In the genomic region with DNA sequence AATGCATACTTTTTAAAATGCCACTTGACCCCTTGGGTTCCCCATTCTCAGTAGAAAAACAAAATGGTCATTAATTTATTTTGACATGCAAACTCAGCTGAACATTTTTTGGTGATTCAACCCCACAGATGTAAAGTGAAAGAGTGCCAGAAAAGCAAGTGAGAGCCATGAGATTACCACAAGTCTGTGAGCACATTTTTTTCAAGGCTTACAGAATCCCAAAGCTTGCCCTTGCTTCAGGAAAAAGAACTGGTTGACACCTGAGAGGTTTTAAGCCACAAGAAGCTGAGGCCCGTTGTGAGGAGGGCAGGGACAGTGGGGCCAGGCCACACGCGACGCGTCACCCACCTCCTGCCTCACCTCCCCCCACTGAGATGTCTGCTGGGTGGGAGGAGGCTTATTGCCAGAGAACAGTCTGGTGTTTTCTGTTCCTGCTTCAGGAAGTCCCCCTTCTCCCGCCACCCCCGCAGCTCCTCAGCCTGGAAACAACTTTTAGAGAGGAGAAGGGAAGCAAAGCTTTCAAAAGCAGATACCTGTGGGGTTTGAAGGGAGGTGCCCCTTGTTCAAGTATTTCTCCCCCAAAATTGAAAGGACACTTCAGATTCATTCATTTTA, we compare ENCODE assay signal across 8 cellular contexts.
DNase-seq lines count a peak whose midpoint lies in the region; ATAC-seq and TF ChIP-seq lines count a peak whose summit lies in the region.

No MANE protein-coding gene starts in this region.

- CTCF ChIA-PET in CD4-positive, alpha-beta T cell (lab: Charles Lee), result no interaction called here

- intact Hi-C loops in tibial artery (cut with DNase I; ENCODE audit: low total_unique reads), result no loop called here
- intact Hi-C loops in CD4-positive, alpha-beta T cell (cut with DNase I, micrococcal nuclease), result no loop called here

- ATAC-seq in GM21390 (IDR thresholded peaks at IDR 0.05; ENCODE audit: unreplicated experiment), result peak; percentile 63
- no peak for ATAC-seq in CD4-positive, alpha-beta T cell (ENCODE audit: poor library complexity)

- H3K4me1 Mint-ChIP-seq in CD4-positive, alpha-beta T cell (ENCODE audit: low read depth), result no peaks in the 10 kb centered on the region

- H3K27ac Mint-ChIP-seq in CD4-positive, alpha-beta T cell, result no peak overlapping the region

- H3K27ac ChIP-seq in tibial artery, result peak overlapping the region; percentile 56 to 79
- H3K27ac ChIP-seq in effector memory CD4-positive, alpha-beta T cell (ENCODE audit: insufficient read depth, low read length, poor library complexity, severe bottlenecking), result no peak overlapping the region
- H3K27ac ChIP-seq in CD4-positive, alpha-beta T cell (ENCODE audit: low read depth, low read length), result no peak overlapping the region

- no peaks in the 10 kb centered on the region for H3K9me3 Mint-ChIP-seq in CD4-positive, alpha-beta T cell

- H3K4me1 ChIP-seq in tibial artery, result peaks cover 0 to 23% (median 17%) of the 10 kb centered on the region in 4 donors
- no peaks in the 10 kb centered on the region for H3K4me1 ChIP-seq in effector memory CD4-positive, alpha-beta T cell (ENCODE audit: control insufficient read depth, insufficient read depth, low read length, poor library complexity, severe bottlenecking)

- no peaks in the 10 kb centered on the region for H3K27me3 Mint-ChIP-seq in CD4-positive, alpha-beta T cell

- H3K4me3 Mint-ChIP-seq in CD4-positive, alpha-beta T cell, result no peak overlapping the region

- no peaks in the 10 kb centered on the region for H3K36me3 ChIP-seq in tibial artery
- no peaks in the 10 kb centered on the region for H3K36me3 ChIP-seq in effector memory CD4-positive, alpha-beta T cell (ENCODE audit: control insufficient read depth, insufficient read depth, low read length)

- H3K9me3 ChIP-seq in tibial artery, result peaks cover 0 to 5% (median 0%) of the 10 kb centered on the region in 3 donors
- H3K9me3 ChIP-seq in effector memory CD4-positive, alpha-beta T cell (ENCODE audit: control insufficient read depth, low read length), result no peaks in the 10 kb centered on the region
- H3K9me3 ChIP-seq in CD4-positive, alpha-beta T cell (ENCODE audit: control insufficient read depth, low read length), result no peaks in the 10 kb centered on the region

- no peaks in the 10 kb centered on the region for H3K27me3 ChIP-seq in tibial artery
- no peaks in the 10 kb centered on the region for H3K27me3 ChIP-seq in effector memory CD4-positive, alpha-beta T cell (replicated peaks; ENCODE audit: control insufficient read depth, insufficient read depth, low read length, poor library complexity, severe bottlenecking)
- H3K27me3 ChIP-seq in CD4-positive, alpha-beta T cell (ENCODE audit: control insufficient read depth, insufficient read depth, low read length), result no peaks in the 10 kb centered on the region

- no peak overlapping the region for H3K4me3 ChIP-seq in astrocyte of the spinal cord (ENCODE audit: low read depth, low read length)
- H3K4me3 ChIP-seq in tibial artery, result no peak overlapping the region
- H3K4me3 ChIP-seq in effector memory CD4-positive, alpha-beta T cell (ENCODE audit: insufficient read depth, low read depth, low read length, poor library complexity, severe bottlenecking), result no peak overlapping the region

- in situ Hi-C loops in astrocyte of the spinal cord (cut with HindIII; ENCODE audit: low sequenced_read_pairs), result no loop called here

- no peaks in the 10 kb centered on the region for H3K36me3 Mint-ChIP-seq in CD4-positive, alpha-beta T cell (ENCODE audit: low read depth)

- peak; percentile 96 for DNase-seq in Daoy (ENCODE audit: low read depth)
- DNase-seq in HPDE6-E6E7 (ENCODE audit: extremely low spot score), result peak; percentile 32
- DNase-seq in astrocyte of the spinal cord (ENCODE audit: low read depth, low spot score), result peak; percentile 98
- DNase-seq in kidney tubule cell (ENCODE audit: low spot score), result peak; percentile 92
- DNase-seq in tibial artery, result peak; percentile 41 to 70
- DNase-seq in effector memory CD4-positive, alpha-beta T cell, result no peak
- DNase-seq in CD4-positive, alpha-beta T cell, result no peak

- POLR2A ChIA-PET in CD4-positive, alpha-beta T cell (lab: Charles Lee), result interaction anchor here (1.0 kb wide), 1 partner anchor 11 kb away, joined by 4 read pairs; no protein-coding TSS in a partner anchor

- TF ChIP-seq CTCF in astrocyte of the spinal cord (IDR thresholded peaks at IDR 0.05; ENCODE audit: low read depth, low read length), result no peak
- no peak for TF ChIP-seq CTCF in tibial artery (IDR thresholded peaks at IDR 0.05)
- no peak for TF ChIP-seq CTCF in CD4-positive, alpha-beta T cell (IDR thresholded peaks at IDR 0.05)

Comparison
In these comparisons a context has a peak if more than half of its experiments do, and no peak if none do; other contexts are left out.
1. DNase-seq: peak in Daoy (single experiment), HPDE6-E6E7 (single experiment), astrocyte of the spinal cord (single experiment), kidney tubule cell (single experiment) and tibial artery (2 of 2); none in effector memory CD4-positive, alpha-beta T cell (0 of 3) and CD4-positive, alpha-beta T cell (0 of 10).
2. H3K27ac ChIP-seq: peak in tibial artery (2 of 2); none in effector memory CD4-positive, alpha-beta T cell (single experiment) and CD4-positive, alpha-beta T cell (single experiment).